Comparison of ENCODE assay signal across 8 cellular contexts in genomic region chr16:31713945-31714898, GRCh38.
DNase-seq lines count a peak whose midpoint lies in the region; ATAC-seq and TF ChIP-seq lines count a peak whose summit lies in the region.

No MANE protein-coding gene starts in this region.

- TF ChIP-seq CTCF in AG09319 (IDR thresholded peaks at IDR 0.05; ENCODE audit: low read depth, low read length): peak; percentile 21

- peak overlapping the region; percentile 42 for H3K27ac Mint-ChIP-seq in activated T-helper 2 cell treated with anti-CD3 and anti-CD28 coated beads, Interferon-gamma antibody, Interleukin-2, Interleukin-4, amounts not matched to agents 10 μg/mL and 5 μg/mL and 100 μg/mL, durations not matched to agents 14 hours and 24 hours and 36 hours
- peak overlapping the region; percentile 100 for H3K27ac Mint-ChIP-seq in stimulated activated memory B cell treated with anti-CD40 and anti-IgM and Interleukin-4, amounts not matched to agents 10 μg/mL and 1 μg/mL and 100 μg/mL, for 72 hours

- H3K27me3 ChIP-seq in HAP-1 (ENCODE audit: low read depth): no peaks in the 10 kb centered on the region

- H3K36me3 Mint-ChIP-seq in activated T-helper 2 cell treated with anti-CD3 and anti-CD28 coated beads, Interferon-gamma antibody, Interleukin-2, Interleukin-4, amounts not matched to agents 10 μg/mL and 5 μg/mL and 100 μg/mL, durations not matched to agents 14 hours and 24 hours and 36 hours (ENCODE audit: low read depth): peaks cover 61% of the 10 kb centered on the region
- peaks cover 48% of the 10 kb centered on the region for H3K36me3 Mint-ChIP-seq in stimulated activated memory B cell treated with anti-CD40 and anti-IgM and Interleukin-4, amounts not matched to agents 10 μg/mL and 1 μg/mL and 100 μg/mL, for 72 hours

- peak overlapping the region; percentile 98 for H3K4me3 Mint-ChIP-seq in activated T-helper 2 cell treated with anti-CD3 and anti-CD28 coated beads, Interferon-gamma antibody, Interleukin-2, Interleukin-4, amounts not matched to agents 10 μg/mL and 5 μg/mL and 100 μg/mL, durations not matched to agents 14 hours and 24 hours and 36 hours (ENCODE audit: low read depth)
- peak overlapping the region; percentile 100 for H3K4me3 Mint-ChIP-seq in stimulated activated memory B cell treated with anti-CD40 and anti-IgM and Interleukin-4, amounts not matched to agents 10 μg/mL and 1 μg/mL and 100 μg/mL, for 72 hours

- in situ Hi-C loops in HAP-1 (cut with MboI; ENCODE audit: low sequenced_read_pairs): loop anchor here (25.0 kb wide), 1 partner anchor 752 kb away; the partner anchor contains the start of gene SETD1A

- H3K9me3 ChIP-seq in HAP-1: no peaks in the 10 kb centered on the region

- H3K36me3 ChIP-seq in HAP-1 (replicated peaks): peaks cover 10% of the 10 kb centered on the region

- no peak for ATAC-seq in stimulated activated memory B cell treated with anti-CD40 and anti-IgM and Interleukin-4, amounts not matched to agents 10 μg/mL and 1 μg/mL and 100 μg/mL, for 72 hours
- ATAC-seq in GM21360 (IDR thresholded peaks at IDR 0.05; ENCODE audit: unreplicated experiment) (no peak), HG03378 (IDR thresholded peaks at IDR 0.05; ENCODE audit: unreplicated experiment) (no peak)

- peak overlapping the region; percentile 69 for H3K4me3 ChIP-seq in HAP-1

- H3K27me3 Mint-ChIP-seq in activated T-helper 2 cell treated with anti-CD3 and anti-CD28 coated beads, Interferon-gamma antibody, Interleukin-2, Interleukin-4, amounts not matched to agents 10 μg/mL and 5 μg/mL and 100 μg/mL, durations not matched to agents 14 hours and 24 hours and 36 hours (ENCODE audit: low read depth): no peaks in the 10 kb centered on the region
- H3K27me3 Mint-ChIP-seq in stimulated activated memory B cell treated with anti-CD40 and anti-IgM and Interleukin-4, amounts not matched to agents 10 μg/mL and 1 μg/mL and 100 μg/mL, for 72 hours: no peaks in the 10 kb centered on the region

- intact Hi-C loops in activated T-helper 2 cell treated with anti-CD3 and anti-CD28 coated beads, Interferon-gamma antibody, Interleukin-2, Interleukin-4, amounts not matched to agents 10 μg/mL and 5 μg/mL and 100 μg/mL, durations not matched to agents 14 hours and 24 hours and 36 hours (cut with micrococcal nuclease): loop anchor here (1.0 to 2.0 kb wide), 5 partner anchors 14 to 255 kb away; partner anchors contain the start of genes ARMC5 and RUSF1

- H3K9me3 Mint-ChIP-seq in activated T-helper 2 cell treated with anti-CD3 and anti-CD28 coated beads, Interferon-gamma antibody, Interleukin-2, Interleukin-4, amounts not matched to agents 10 μg/mL and 5 μg/mL and 100 μg/mL, durations not matched to agents 14 hours and 24 hours and 36 hours: peaks cover 23% of the 10 kb centered on the region
- no peaks in the 10 kb centered on the region for H3K9me3 Mint-ChIP-seq in stimulated activated memory B cell treated with anti-CD40 and anti-IgM and Interleukin-4, amounts not matched to agents 10 μg/mL and 1 μg/mL and 100 μg/mL, for 72 hours

- DNase-seq in AG09319 (ENCODE audit: extremely low read depth, low read depth) (no peak), HAP-1 (ENCODE audit: low spot score in 2 of 2) (peak in 1 of 2 experiments; percentile 64), iPS-NIHi11 (ENCODE audit: low spot score) (peak; percentile 57), amygdala (lab: John Stamatoyannopoulos, UW) (no peak)
- DNase-seq in activated T-helper 2 cell treated with anti-CD3 and anti-CD28 coated beads, Interferon-gamma antibody, Interleukin-2, Interleukin-4, amounts not matched to agents 10 μg/mL and 5 μg/mL and 100 μg/mL, durations not matched to agents 14 hours and 24 hours and 36 hours (ENCODE audit: low spot score): no peak

- H3K4me1 ChIP-seq in HAP-1: peaks cover 6% of the 10 kb centered on the region

- peaks cover 30% of the 10 kb centered on the region for H3K4me1 Mint-ChIP-seq in activated T-helper 2 cell treated with anti-CD3 and anti-CD28 coated beads, Interferon-gamma antibody, Interleukin-2, Interleukin-4, amounts not matched to agents 10 μg/mL and 5 μg/mL and 100 μg/mL, durations not matched to agents 14 hours and 24 hours and 36 hours (ENCODE audit: low read depth)
- peaks cover 39% of the 10 kb centered on the region for H3K4me1 Mint-ChIP-seq in stimulated activated memory B cell treated with anti-CD40 and anti-IgM and Interleukin-4, amounts not matched to agents 10 μg/mL and 1 μg/mL and 100 μg/mL, for 72 hours
